ENCODE assay signal across 18 cellular contexts in genomic region chr15:66764067-66764428, GRCh38.
DNase-seq lines count a peak whose midpoint lies in the region; ATAC-seq, FAIRE-seq and TF ChIP-seq lines count a peak whose summit lies in the region.
"Had no signal": no experiment of that assay in that cellular context is flagged by ENCODE, and none has a peak within 500 bp of the region (broad histone marks: within the 10 kb centered on the region; RNA-seq: fewer than 3 reads in every experiment).

No MANE protein-coding gene starts in this region.

- peaks cover 48% of the 10 kb centered on the region for H3F3A ChIP-seq in smooth muscle cell (ENCODE audit: low read depth)

- H3K79me2 ChIP-seq in smooth muscle cell (ENCODE audit: low read depth), result peaks cover 94% of the 10 kb centered on the region

- H3K4me3 ChIP-seq in SJSA1 (no peak overlapping the region), kidney (ENCODE audit: low read length in 2 of 2) (no peak overlapping the region), smooth muscle cell (no peak overlapping the region)

- DNase-seq in SJSA1 (ENCODE audit: low read depth in 1 of 2, low spot score in 2 of 2), result peak in 1 of 2 experiments; percentile 56
- DNase-seq in kidney, result no peak
- DNase-seq in smooth muscle cell (lab: John Stamatoyannopoulos, UW; ENCODE audit: unreplicated experiment), result no peak
- no peak for DNase-seq in activated T-cell treated with anti-CD3 and anti-CD28 coated beads, Interleukin-2, amount 50 U/mL, for 72 hours
- no peak for DNase-seq in NCI-H82 treated with DMSO at 0.1 percent for 48 hours (lab: John Stamatoyannopoulos, UW; ENCODE audit: unreplicated experiment)
- DNase-seq: activated CD8-positive, alpha-beta memory T cell treated with anti-CD3 and anti-CD28 coated beads for 24 hours; Karpas-422; NCI-H1694; NCI-H510A; retina; stimulated activated CD4-positive, alpha-beta T cell treated with anti-CD3 and anti-CD28 coated beads, Interleukin-1b, Interleukin-23, amount 100 ng/mL, for 48 hours; SW 1271 had no signal

- H3K9ac ChIP-seq in kidney (ENCODE audit: low read length in 2 of 2) (peak overlapping the region in 1 of 2 donors; percentile 35), smooth muscle cell (ENCODE audit: low read depth) (no peak overlapping the region)

- no peaks in the 10 kb centered on the region for H3K9me3 ChIP-seq in SJSA1 (replicated peaks)
- H3K9me3 ChIP-seq in kidney (ENCODE audit: control insufficient read depth in 1 of 2, low read length in 2 of 2), result no peaks in the 10 kb centered on the region
- no peaks in the 10 kb centered on the region for H3K9me3 ChIP-seq in smooth muscle cell (replicated peaks; ENCODE audit: low read depth)

- H3K27me3 Mint-ChIP-seq in activated T-cell treated with anti-CD3 and anti-CD28 coated beads, Interleukin-2, amount 50 U/mL, for 72 hours (ENCODE audit: low read depth), result peaks cover 43% of the 10 kb centered on the region

- peaks cover 9% of the 10 kb centered on the region for H3K4me1 Mint-ChIP-seq in activated T-cell treated with anti-CD3 and anti-CD28 coated beads, Interleukin-2, amount 50 U/mL, for 72 hours (ENCODE audit: low read depth)

- no peak overlapping the region for H3K27ac Mint-ChIP-seq in activated T-cell treated with anti-CD3 and anti-CD28 coated beads, Interleukin-2, amount 50 U/mL, for 72 hours

- peaks cover 88% of the 10 kb centered on the region for H3K4me1 ChIP-seq in SJSA1 (replicated peaks)
- peaks cover 53 to 58% of the 10 kb centered on the region in 2 donors for H3K4me1 ChIP-seq in kidney (ENCODE audit: control insufficient read depth in 1 of 2, insufficient read depth in 1 of 2, low read depth in 1 of 2, low read length in 2 of 2)
- peaks cover 28% of the 10 kb centered on the region for H3K4me1 ChIP-seq in smooth muscle cell (ENCODE audit: low read depth)

- H3K4me2 ChIP-seq in smooth muscle cell, result peak overlapping the region; percentile 53

- TF ChIP-seq CTCF in C4-2B (conservative IDR thresholded peaks at IDR 0.05) (no peak), kidney (IDR thresholded peaks at IDR 0.05; ENCODE audit: borderline replicate concordance, extremely low read depth, insufficient read depth) (no peak), smooth muscle cell (IDR thresholded peaks at IDR 0.05; ENCODE audit: borderline replicate concordance, insufficient read depth, poor library complexity, severe bottlenecking) (no peak)

- H4K20me1 ChIP-seq in smooth muscle cell (ENCODE audit: low read depth), result peaks cover 100% of the 10 kb centered on the region

- ATAC-seq in GM21619 (IDR thresholded peaks at IDR 0.05; ENCODE audit: unreplicated experiment) (no peak), HG02623 (IDR thresholded peaks at IDR 0.05; ENCODE audit: unreplicated experiment) (no peak)
- ATAC-seq in activated T-cell treated with anti-CD3 and anti-CD28 coated beads, Interleukin-2, amount 50 U/mL, for 72 hours (replicated peaks in 1 of 2), result no peak
- ATAC-seq: naive thymus-derived CD8-positive, alpha-beta T cell had no signal

- no peak overlapping the region for H3K4me3 Mint-ChIP-seq in activated T-cell treated with anti-CD3 and anti-CD28 coated beads, Interleukin-2, amount 50 U/mL, for 72 hours
- H3K4me3 Mint-ChIP-seq: dendritic cell treated with granulocyte-macrophage colony-stimulating factor and Interleukin-4, amounts not matched to agents 40 ng/mL and 50 ng/mL, for 4 days had no signal

- H3K27ac ChIP-seq in C4-2B (peak overlapping the region; percentile 93), SJSA1 (peak overlapping the region; percentile 88), kidney (ENCODE audit: low read depth in 2 of 2, low read length in 2 of 2) (peak overlapping the region; percentile 81 to 85), smooth muscle cell (ENCODE audit: low read depth) (peak overlapping the region; percentile 76)

- H3K36me3 ChIP-seq in SJSA1, result peaks cover 20% of the 10 kb centered on the region
- H3K36me3 ChIP-seq in kidney (ENCODE audit: control insufficient read depth in 1 of 2, insufficient read depth in 2 of 2, low read length in 2 of 2), result no peaks in the 10 kb centered on the region
- H3K36me3 ChIP-seq in smooth muscle cell (ENCODE audit: low read depth), result no peaks in the 10 kb centered on the region

- no peak for FAIRE-seq in kidney (lab: Jason Lieb, UNC)
- FAIRE-seq: GM19239 had no signal

- no peaks in the 10 kb centered on the region for H3K9me3 Mint-ChIP-seq in activated T-cell treated with anti-CD3 and anti-CD28 coated beads, Interleukin-2, amount 50 U/mL, for 72 hours
- H3K9me3 Mint-ChIP-seq: dendritic cell treated with granulocyte-macrophage colony-stimulating factor and Interleukin-4, amounts not matched to agents 40 ng/mL and 50 ng/mL, for 4 days; naive thymus-derived CD8-positive, alpha-beta T cell had no signal

- H3K27me3 ChIP-seq in SJSA1 (replicated peaks), result no peaks in the 10 kb centered on the region
- H3K27me3 ChIP-seq in smooth muscle cell (ENCODE audit: low read depth), result no peaks in the 10 kb centered on the region

- WGBS in smooth muscle cell (ENCODE audit: low lambda C conversion rate), result 63% methylated on average over 7 of the region's 7 CpGs

- intact Hi-C loops in kidney (cut with DNase I), result no loop called here

- no peak overlapping the region for H2AFZ ChIP-seq in smooth muscle cell (ENCODE audit: low read depth)

- no peaks in the 10 kb centered on the region for H3K36me3 Mint-ChIP-seq in activated T-cell treated with anti-CD3 and anti-CD28 coated beads, Interleukin-2, amount 50 U/mL, for 72 hours (ENCODE audit: insufficient read depth in 2 of 2)
- H3K36me3 Mint-ChIP-seq: naive thymus-derived CD8-positive, alpha-beta T cell had no signal
